In the genomic region with DNA sequence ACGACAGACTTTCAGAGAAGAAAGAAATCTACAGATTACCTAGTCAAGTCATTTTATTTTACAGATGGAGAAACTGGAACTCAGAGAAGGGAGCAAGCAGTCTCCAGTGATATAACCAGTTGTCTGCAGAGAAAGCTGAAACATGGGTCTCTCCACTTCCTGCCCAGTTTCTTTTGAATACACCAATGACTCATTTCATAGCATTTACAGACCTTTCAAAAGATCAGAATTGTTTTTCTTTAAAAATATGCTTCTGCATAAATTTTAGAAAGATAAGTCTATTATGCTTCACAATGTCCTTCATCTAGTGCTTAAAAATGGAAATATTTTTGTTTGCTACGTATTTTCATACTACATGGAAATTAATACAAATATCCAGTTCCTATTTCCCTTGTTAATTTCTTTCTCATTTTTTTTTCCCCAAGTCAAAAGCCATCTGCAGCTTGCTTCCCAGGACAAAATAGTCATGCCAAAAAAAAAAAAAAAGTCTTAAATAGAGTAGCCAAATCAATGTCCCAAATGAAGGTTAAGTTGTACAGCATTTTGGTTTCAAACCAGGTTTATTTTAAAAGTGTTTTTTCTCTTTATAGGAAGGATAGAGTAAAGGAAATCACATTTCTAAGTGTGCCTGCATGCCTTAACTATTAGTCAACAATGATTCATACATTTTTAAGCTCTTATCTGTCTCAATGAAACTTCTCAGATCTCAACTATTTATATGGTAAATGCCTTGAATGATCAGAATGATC, we compare ENCODE assay signal across 8 cellular contexts. TPM values are rescaled to one million over a fixed set of nuclear protein-coding genes. Genes with fewer than 3 reads are reported as not detected.
DNase-seq lines count a peak whose midpoint lies in the region; ATAC-seq and TF ChIP-seq lines count a peak whose summit lies in the region.

No MANE protein-coding gene starts in this region.

- H3K4me3 ChIP-seq in Peyer's patch (no peak overlapping the region), epithelial cell of esophagus (ENCODE audit: low read length) (no peak overlapping the region)

- no peaks in the 10 kb centered on the region for H3K27me3 ChIP-seq in Peyer's patch

- TF ChIP-seq CTCF in Peyer's patch (IDR thresholded peaks at IDR 0.05) (no peak), epithelial cell of esophagus (IDR thresholded peaks at IDR 0.05; ENCODE audit: insufficient read depth, low read depth, low read length, missing control alignments) (no peak)

- no peaks in the 10 kb centered on the region for H3K36me3 ChIP-seq in Peyer's patch

- peaks cover 0 to 14% (median 4%) of the 10 kb centered on the region in 4 donors for H3K4me1 ChIP-seq in Peyer's patch

- TF ChIP-seq POLR2A in Peyer's patch (IDR thresholded peaks at IDR 0.05): no peak

- peak; percentile 57 for ATAC-seq in HG02970 (IDR thresholded peaks at IDR 0.05; ENCODE audit: low FRiP score, unreplicated experiment)

- no peaks in the 10 kb centered on the region for H3K9me3 ChIP-seq in Peyer's patch

- peak overlapping the region; percentile 48 to 68 (median 61) for H3K27ac ChIP-seq in Peyer's patch

- peak; percentile 21 for DNase-seq in stimulated activated CD4-positive, alpha-beta T cell treated with anti-CD3 and anti-CD28 coated beads, Interleukin-4, amount 100 ng/mL, for 24 hours
- no peak for DNase-seq in stimulated activated CD4-positive, alpha-beta T cell treated with anti-CD3 and anti-CD28 coated beads, Interleukin-12 subunit alpha, Interleukin-12 subunit beta, amount 100 ng/mL, for 4 hours
- DNase-seq in Peyer's patch (no peak), epithelial cell of esophagus (ENCODE audit: low read depth) (peak; percentile 69), pulmonary artery endothelial cell (ENCODE audit: low read depth, low spot score) (peak; percentile 64), cerebellum (ENCODE audit: low spot score) (no peak), NCI-H187 treated with DMSO at 0.1 percent for 48 hours (lab: John Stamatoyannopoulos, UW) (no peak)

RNA-seq across cellular contexts. Expression of a gene that starts 36.9 kb away (rescaled TPM):
- total RNA-seq in Peyer's patch: 10 to 100 TPM; 26.1 to 45.4 (median 33.5) TPM
- 75.1 and 96.7 TPM in 2 replicates for total RNA-seq in pulmonary artery endothelial cell
- total RNA-seq in cerebellum: 5.6 TPM

Comparison
In these comparisons a context has a peak if more than half of its experiments do, and no peak if none do; other contexts are left out.
1. DNase-seq: peak in stimulated activated CD4-positive, alpha-beta T cell treated with anti-CD3 and anti-CD28 coated beads, Interleukin-4, amount 100 ng/mL, for 24 hours (single experiment), epithelial cell of esophagus (single experiment) and pulmonary artery endothelial cell (single experiment); none in stimulated activated CD4-positive, alpha-beta T cell treated with anti-CD3 and anti-CD28 coated beads, Interleukin-12 subunit alpha, Interleukin-12 subunit beta, amount 100 ng/mL, for 4 hours (single experiment), Peyer's patch (0 of 3), cerebellum (single experiment) and NCI-H187 treated with DMSO at 0.1 percent for 48 hours (single experiment).